ENCODE assay signal across 1 cellular context in the genomic region with DNA sequence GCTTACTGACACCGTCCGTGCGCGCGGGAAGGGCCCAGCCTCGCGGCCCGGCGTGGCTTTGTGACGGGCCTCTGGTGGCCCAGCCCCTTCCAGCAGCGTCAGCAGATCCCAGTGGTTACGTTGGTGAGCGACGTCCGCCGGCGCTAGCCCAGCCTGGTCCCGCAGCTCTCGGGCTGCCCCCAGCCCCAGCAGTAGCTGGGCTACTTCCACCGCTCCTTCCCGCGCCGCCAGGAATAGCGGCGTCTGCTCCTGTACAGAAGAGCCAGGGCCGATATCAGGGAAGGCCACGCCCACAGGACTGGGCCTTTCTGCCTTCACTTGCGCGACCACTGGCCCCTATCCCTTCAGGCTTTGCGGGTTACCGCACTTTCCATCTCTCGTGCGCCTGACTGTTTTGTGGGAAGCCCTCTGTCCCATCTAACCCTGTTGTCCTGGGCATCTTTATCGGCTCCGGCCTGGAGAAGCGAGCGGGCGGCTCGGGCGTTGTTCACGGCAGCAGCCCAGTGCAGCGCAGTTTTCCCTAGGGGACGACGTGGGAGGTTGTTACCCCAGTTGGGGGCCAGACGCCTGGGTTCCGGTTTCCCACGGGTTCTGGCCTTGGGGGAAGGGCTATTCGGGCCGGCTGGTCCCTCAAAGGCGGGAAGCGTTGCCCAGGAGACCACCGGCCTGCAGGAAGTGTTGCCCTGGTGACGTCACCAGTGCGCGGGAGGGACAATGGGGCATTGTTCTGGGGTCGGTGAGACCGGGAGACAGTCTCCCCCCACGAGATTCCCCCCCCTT.
TF ChIP-seq lines count a peak whose summit lies in the region.

No MANE protein-coding gene starts in this region.

TF ChIP-seq in K562, 482 proteins besides CTCF, POLR2A, EP300 and RAD21 (continued from another document):
- TF ChIP-seq, protein P1, sequence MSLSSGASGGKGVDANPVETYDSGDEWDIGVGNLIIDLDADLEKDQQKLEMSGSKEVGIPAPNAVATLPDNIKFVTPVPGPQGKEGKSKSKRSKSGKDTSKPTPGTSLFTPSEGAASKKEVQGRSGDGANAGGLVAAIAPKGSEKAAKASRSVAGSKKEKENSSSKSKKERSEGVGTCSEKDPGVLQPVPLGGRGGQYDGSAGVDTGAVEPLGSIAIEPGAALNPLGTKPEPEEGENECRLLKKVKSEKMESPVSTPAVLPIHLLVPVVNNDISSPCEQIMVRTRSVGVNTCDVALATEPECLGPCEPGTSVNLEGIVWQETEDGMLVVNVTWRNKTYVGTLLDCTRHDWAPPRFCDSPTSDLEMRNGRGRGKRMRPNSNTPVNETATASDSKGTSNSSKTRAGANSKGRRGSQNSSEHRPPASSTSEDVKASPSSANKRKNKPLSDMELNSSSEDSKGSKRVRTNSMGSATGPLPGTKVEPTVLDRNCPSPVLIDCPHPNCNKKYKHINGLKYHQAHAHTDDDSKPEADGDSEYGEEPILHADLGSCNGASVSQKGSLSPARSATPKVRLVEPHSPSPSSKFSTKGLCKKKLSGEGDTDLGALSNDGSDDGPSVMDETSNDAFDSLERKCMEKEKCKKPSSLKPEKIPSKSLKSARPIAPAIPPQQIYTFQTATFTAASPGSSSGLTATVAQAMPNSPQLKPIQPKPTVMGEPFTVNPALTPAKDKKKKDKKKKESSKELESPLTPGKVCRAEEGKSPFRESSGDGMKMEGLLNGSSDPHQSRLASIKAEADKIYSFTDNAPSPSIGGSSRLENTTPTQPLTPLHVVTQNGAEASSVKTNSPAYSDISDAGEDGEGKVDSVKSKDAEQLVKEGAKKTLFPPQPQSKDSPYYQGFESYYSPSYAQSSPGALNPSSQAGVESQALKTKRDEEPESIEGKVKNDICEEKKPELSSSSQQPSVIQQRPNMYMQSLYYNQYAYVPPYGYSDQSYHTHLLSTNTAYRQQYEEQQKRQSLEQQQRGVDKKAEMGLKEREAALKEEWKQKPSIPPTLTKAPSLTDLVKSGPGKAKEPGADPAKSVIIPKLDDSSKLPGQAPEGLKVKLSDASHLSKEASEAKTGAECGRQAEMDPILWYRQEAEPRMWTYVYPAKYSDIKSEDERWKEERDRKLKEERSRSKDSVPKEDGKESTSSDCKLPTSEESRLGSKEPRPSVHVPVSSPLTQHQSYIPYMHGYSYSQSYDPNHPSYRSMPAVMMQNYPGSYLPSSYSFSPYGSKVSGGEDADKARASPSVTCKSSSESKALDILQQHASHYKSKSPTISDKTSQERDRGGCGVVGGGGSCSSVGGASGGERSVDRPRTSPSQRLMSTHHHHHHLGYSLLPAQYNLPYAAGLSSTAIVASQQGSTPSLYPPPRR (CRISPR knock-in tag; IDR thresholded peaks at IDR 0.05; ENCODE audit: borderline replicate concordance), result peak; percentile 93
- no peak for TF ChIP-seq ZSCAN29 (IDR thresholded peaks at IDR 0.05)
- TF ChIP-seq, protein P2, sequence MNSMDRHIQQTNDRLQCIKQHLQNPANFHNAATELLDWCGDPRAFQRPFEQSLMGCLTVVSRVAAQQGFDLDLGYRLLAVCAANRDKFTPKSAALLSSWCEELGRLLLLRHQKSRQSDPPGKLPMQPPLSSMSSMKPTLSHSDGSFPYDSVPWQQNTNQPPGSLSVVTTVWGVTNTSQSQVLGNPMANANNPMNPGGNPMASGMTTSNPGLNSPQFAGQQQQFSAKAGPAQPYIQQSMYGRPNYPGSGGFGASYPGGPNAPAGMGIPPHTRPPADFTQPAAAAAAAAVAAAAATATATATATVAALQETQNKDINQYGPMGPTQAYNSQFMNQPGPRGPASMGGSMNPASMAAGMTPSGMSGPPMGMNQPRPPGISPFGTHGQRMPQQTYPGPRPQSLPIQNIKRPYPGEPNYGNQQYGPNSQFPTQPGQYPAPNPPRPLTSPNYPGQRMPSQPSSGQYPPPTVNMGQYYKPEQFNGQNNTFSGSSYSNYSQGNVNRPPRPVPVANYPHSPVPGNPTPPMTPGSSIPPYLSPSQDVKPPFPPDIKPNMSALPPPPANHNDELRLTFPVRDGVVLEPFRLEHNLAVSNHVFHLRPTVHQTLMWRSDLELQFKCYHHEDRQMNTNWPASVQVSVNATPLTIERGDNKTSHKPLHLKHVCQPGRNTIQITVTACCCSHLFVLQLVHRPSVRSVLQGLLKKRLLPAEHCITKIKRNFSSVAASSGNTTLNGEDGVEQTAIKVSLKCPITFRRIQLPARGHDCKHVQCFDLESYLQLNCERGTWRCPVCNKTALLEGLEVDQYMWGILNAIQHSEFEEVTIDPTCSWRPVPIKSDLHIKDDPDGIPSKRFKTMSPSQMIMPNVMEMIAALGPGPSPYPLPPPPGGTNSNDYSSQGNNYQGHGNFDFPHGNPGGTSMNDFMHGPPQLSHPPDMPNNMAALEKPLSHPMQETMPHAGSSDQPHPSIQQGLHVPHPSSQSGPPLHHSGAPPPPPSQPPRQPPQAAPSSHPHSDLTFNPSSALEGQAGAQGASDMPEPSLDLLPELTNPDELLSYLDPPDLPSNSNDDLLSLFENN (IDR thresholded peaks at IDR 0.05; ENCODE audit: low read depth in 2 of 2, low read length in 2 of 2), result no peak
- no peak; the same call in 1 of the 2 replicates for TF ChIP-seq ESRRA (IDR thresholded peaks at IDR 0.05; ENCODE audit: borderline replicate concordance, low read depth)
- TF ChIP-seq, protein P3, sequence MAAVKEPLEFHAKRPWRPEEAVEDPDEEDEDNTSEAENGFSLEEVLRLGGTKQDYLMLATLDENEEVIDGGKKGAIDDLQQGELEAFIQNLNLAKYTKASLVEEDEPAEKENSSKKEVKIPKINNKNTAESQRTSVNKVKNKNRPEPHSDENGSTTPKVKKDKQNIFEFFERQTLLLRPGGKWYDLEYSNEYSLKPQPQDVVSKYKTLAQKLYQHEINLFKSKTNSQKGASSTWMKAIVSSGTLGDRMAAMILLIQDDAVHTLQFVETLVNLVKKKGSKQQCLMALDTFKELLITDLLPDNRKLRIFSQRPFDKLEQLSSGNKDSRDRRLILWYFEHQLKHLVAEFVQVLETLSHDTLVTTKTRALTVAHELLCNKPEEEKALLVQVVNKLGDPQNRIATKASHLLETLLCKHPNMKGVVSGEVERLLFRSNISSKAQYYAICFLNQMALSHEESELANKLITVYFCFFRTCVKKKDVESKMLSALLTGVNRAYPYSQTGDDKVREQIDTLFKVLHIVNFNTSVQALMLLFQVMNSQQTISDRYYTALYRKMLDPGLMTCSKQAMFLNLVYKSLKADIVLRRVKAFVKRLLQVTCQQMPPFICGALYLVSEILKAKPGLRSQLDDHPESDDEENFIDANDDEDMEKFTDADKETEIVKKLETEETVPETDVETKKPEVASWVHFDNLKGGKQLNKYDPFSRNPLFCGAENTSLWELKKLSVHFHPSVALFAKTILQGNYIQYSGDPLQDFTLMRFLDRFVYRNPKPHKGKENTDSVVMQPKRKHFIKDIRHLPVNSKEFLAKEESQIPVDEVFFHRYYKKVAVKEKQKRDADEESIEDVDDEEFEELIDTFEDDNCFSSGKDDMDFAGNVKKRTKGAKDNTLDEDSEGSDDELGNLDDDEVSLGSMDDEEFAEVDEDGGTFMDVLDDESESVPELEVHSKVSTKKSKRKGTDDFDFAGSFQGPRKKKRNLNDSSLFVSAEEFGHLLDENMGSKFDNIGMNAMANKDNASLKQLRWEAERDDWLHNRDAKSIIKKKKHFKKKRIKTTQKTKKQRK (IDR thresholded peaks at IDR 0.05; ENCODE audit: borderline replicate concordance, low read depth, low read length), result no peak
- TF ChIP-seq SAP30 (IDR thresholded peaks at IDR 0.05; ENCODE audit: borderline replicate concordance, insufficient read depth, low read depth, low read length, poor library complexity, severe bottlenecking), result no peak
- TF ChIP-seq FOXM1 (IDR thresholded peaks at IDR 0.05; ENCODE audit: low read depth), result no peak
- peak; percentile 92; the same call in 1 of the 2 replicates for TF ChIP-seq FOXM1 (CRISPR knock-in tag; IDR thresholded peaks at IDR 0.05; ENCODE audit: low read depth)
- TF ChIP-seq, protein P4, sequence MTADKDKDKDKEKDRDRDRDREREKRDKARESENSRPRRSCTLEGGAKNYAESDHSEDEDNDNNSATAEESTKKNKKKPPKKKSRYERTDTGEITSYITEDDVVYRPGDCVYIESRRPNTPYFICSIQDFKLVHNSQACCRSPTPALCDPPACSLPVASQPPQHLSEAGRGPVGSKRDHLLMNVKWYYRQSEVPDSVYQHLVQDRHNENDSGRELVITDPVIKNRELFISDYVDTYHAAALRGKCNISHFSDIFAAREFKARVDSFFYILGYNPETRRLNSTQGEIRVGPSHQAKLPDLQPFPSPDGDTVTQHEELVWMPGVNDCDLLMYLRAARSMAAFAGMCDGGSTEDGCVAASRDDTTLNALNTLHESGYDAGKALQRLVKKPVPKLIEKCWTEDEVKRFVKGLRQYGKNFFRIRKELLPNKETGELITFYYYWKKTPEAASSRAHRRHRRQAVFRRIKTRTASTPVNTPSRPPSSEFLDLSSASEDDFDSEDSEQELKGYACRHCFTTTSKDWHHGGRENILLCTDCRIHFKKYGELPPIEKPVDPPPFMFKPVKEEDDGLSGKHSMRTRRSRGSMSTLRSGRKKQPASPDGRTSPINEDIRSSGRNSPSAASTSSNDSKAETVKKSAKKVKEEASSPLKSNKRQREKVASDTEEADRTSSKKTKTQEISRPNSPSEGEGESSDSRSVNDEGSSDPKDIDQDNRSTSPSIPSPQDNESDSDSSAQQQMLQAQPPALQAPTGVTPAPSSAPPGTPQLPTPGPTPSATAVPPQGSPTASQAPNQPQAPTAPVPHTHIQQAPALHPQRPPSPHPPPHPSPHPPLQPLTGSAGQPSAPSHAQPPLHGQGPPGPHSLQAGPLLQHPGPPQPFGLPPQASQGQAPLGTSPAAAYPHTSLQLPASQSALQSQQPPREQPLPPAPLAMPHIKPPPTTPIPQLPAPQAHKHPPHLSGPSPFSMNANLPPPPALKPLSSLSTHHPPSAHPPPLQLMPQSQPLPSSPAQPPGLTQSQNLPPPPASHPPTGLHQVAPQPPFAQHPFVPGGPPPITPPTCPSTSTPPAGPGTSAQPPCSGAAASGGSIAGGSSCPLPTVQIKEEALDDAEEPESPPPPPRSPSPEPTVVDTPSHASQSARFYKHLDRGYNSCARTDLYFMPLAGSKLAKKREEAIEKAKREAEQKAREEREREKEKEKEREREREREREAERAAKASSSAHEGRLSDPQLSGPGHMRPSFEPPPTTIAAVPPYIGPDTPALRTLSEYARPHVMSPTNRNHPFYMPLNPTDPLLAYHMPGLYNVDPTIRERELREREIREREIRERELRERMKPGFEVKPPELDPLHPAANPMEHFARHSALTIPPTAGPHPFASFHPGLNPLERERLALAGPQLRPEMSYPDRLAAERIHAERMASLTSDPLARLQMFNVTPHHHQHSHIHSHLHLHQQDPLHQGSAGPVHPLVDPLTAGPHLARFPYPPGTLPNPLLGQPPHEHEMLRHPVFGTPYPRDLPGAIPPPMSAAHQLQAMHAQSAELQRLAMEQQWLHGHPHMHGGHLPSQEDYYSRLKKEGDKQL (CRISPR knock-in tag; IDR thresholded peaks at IDR 0.05; ENCODE audit: borderline replicate concordance), result no peak
- 0 out of 2 replicates have a peak, but pooled peaks have one; percentile 8 for TF ChIP-seq ZNF583 (CRISPR knock-in tag; IDR thresholded peaks at IDR 0.05)
